In the genomic region with DNA sequence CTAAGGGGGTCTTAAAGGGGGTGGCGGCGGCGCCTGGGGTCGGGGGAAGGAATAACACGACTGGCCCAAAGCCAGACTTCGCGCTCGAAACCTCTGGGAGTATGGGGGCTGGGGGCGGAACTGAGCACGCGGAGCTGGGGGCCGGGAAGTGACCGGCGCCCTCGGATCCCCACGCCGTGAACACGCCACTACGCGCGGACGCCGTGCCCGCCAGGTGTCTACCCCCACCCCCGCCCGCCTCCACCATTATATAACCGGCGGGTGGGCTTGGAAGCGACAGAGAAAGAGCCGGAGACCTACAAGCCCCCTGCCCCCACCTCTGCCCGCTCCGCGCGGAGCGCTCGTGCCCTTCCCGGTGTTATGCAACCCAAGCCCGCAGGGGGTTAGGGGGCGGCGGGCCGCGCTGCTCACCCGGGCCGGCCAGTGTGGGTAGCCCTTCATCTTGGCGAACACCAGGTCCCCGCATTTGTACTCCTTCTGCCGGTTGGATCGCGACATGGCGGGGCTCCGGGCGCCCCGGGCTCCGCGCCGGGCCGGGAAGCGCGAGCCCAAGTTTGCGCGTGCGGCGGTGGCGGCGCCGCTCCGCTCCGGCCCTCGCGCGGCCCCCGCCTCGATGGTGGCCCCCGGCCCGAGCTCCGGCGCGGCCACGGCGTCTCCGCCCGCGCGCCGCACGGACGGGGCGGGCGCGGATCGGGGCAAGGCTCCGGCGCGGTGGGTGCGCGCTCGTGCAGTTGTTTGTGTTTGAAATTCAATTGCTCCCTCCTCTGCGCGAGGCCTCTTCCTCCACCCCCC, we compare ENCODE assay signal across 8 cellular contexts. TPM values are rescaled to one million over a fixed set of nuclear protein-coding genes. Genes with fewer than 3 reads are reported as not detected.
DNase-seq lines count a peak whose midpoint lies in the region; ATAC-seq, FAIRE-seq and TF ChIP-seq lines count a peak whose summit lies in the region.

HDGF (minus strand) TSS at position 744 of the 792 bp plus-strand sequence; CDS start at position 498, 246 bp downstream.

- peaks cover 35% of the 10 kb centered on the region for H3K4me1 ChIP-seq in A549

- H3K27me3 ChIP-seq in SU-DHL-6 (ENCODE audit: low read length), result no peaks in the 10 kb centered on the region

- H3K9me3 ChIP-seq in A549 (no peaks in the 10 kb centered on the region), SU-DHL-6 (ENCODE audit: insufficient read depth, low read length) (no peaks in the 10 kb centered on the region)

- peak in 1 of 2 experiments; percentile 14; a peak in 3 of 6 replicates for ATAC-seq in A549
- ATAC-seq in GM18511 (IDR thresholded peaks at IDR 0.05; ENCODE audit: unreplicated experiment), result peak; percentile 26
- ATAC-seq in HG03135 (IDR thresholded peaks at IDR 0.05; ENCODE audit: unreplicated experiment), result peak; percentile 19

- no peak for TF ChIP-seq RAD21 in A549 (conservative IDR thresholded peaks at IDR 0.05 in 1 of 2, IDR thresholded peaks at IDR 0.05 in 1 of 2)

- H3K4me3 ChIP-seq in A549, result peak within 1 kb of the TSS; percentile 92
- peak within 1 kb of the TSS; percentile 91 for H3K4me3 ChIP-seq in SU-DHL-6 (ENCODE audit: insufficient read depth, low read length, poor library complexity, severe bottlenecking)

- H3K27ac ChIP-seq in A549 (peak within 1 kb of the TSS; percentile 99 to 100), SU-DHL-6 (ENCODE audit: low read depth, low read length) (peak within 1 kb of the TSS; percentile 88)

- peaks cover 26% of the 10 kb centered on the region for H3F3A ChIP-seq in SU-DHL-6 (ENCODE audit: insufficient read depth)

- TF ChIP-seq CTCF in A549 (IDR thresholded peaks at IDR 0.05) (no peak), SU-DHL-6 (IDR thresholded peaks at IDR 0.05; ENCODE audit: insufficient read depth, low read length, poor library complexity, severe bottlenecking) (no peak)

- H4K20me1 ChIP-seq in SU-DHL-6 (ENCODE audit: low read depth, low read length), result no peaks in the 10 kb centered on the region; the same call in 1 of the 2 replicates

- H3K4me2 ChIP-seq in A549, result peak within 1 kb of the TSS; percentile 92
- H3K4me2 ChIP-seq in SU-DHL-6 (ENCODE audit: low read depth, low read length, poor library complexity, severe bottlenecking), result peak within 1 kb of the TSS; percentile 84

- TF ChIP-seq EP300 in A549 (IDR thresholded peaks at IDR 0.05), result no peak

- peak within 1 kb of the TSS; percentile 86 for H3K9ac ChIP-seq in SU-DHL-6 (ENCODE audit: low read length)

- DNase-seq in A549 (ENCODE audit: low read depth in 1 of 2, low spot score in 1 of 2) (peak in 1 of 2 experiments; percentile 35), cerebellum (ENCODE audit: low spot score) (peak; percentile 51), kidney tubule cell (ENCODE audit: low spot score) (peak; percentile 49), KG1 (lab: John Stamatoyannopoulos, UW) (no peak)
- peak; percentile 45 for DNase-seq in stimulated activated CD4-positive, alpha-beta T cell treated with anti-CD3 and anti-CD28 coated beads, Interleukin-4, amount 100 ng/mL, for 24 hours

- peak within 1 kb of the TSS; percentile 11 for H2AFZ ChIP-seq in SU-DHL-6 (ENCODE audit: low read depth, low read length, severe bottlenecking)

- TF ChIP-seq POLR2A in A549 (IDR thresholded peaks at IDR 0.05; ENCODE audit: low read length), result no peak; the same call in 1 of the 2 replicates

- H3K79me2 ChIP-seq in SU-DHL-6 (ENCODE audit: insufficient read depth, low read length), result peaks cover 58% of the 10 kb centered on the region

- WGBS in A549 (ENCODE audit: missing lambda C conversion rate), result 7% methylated on average over 5 of the region's 99 CpGs

- FAIRE-seq in A549 (lab: Jason Lieb, UNC), result no peak

- no peaks in the 10 kb centered on the region for H3K36me3 ChIP-seq in SU-DHL-6 (ENCODE audit: low read length)

- CTCF ChIA-PET in A549 (lab: Yijun Ruan, JAX), result interaction anchor here (0.9 to 5.4 kb wide), 18 partner anchors 8 to 144 kb away, joined by 3 to 36 read pairs (median 3); partner anchors contain the start of gene PRCC

- no peaks in the 10 kb centered on the region for H3K9me2 ChIP-seq in SU-DHL-6 (replicated peaks; ENCODE audit: insufficient read depth, low read length)

- POLR2A ChIA-PET in A549 (lab: Yijun Ruan, JAX), result interaction anchor here (0.6 to 2.8 kb wide), 5 partner anchors 9 to 23 kb away, joined by 5 to 50 read pairs (median 22); partner anchors contain the start of genes ISG20L2, METTL25B, MRPL24 and PRCC

TF ChIP-seq in A549, 52 proteins besides CTCF, POLR2A, EP300 and RAD21:
- TF ChIP-seq CEBPB (IDR thresholded peaks at IDR 0.05), result peak; percentile 78 to 84
- no peak for TF ChIP-seq BHLHE40 (IDR thresholded peaks at IDR 0.05; ENCODE audit: low read depth, low read length)
- peak in 1 of 2 experiments; percentile 88; a peak in 3 of 5 replicates for TF ChIP-seq JUN (IDR thresholded peaks at IDR 0.05)
- TF ChIP-seq, protein P1, sequence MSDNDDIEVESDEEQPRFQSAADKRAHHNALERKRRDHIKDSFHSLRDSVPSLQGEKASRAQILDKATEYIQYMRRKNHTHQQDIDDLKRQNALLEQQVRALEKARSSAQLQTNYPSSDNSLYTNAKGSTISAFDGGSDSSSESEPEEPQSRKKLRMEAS (IDR thresholded peaks at IDR 0.05), result peak; percentile 28; the same call in 1 of the 2 replicates
- peak; percentile 14; the same call in 1 of the 2 replicates for TF ChIP-seq NPAS2 (CRISPR knock-in tag; IDR thresholded peaks at IDR 0.05; ENCODE audit: borderline replicate concordance)
- TF ChIP-seq TP53 (CRISPR knock-in tag; IDR thresholded peaks at IDR 0.05), result no peak
- TF ChIP-seq, protein P2, sequence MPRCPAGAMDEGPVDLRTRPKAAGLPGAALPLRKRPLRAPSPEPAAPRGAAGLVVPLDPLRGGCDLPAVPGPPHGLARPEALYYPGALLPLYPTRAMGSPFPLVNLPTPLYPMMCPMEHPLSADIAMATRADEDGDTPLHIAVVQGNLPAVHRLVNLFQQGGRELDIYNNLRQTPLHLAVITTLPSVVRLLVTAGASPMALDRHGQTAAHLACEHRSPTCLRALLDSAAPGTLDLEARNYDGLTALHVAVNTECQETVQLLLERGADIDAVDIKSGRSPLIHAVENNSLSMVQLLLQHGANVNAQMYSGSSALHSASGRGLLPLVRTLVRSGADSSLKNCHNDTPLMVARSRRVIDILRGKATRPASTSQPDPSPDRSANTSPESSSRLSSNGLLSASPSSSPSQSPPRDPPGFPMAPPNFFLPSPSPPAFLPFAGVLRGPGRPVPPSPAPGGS (IDR thresholded peaks at IDR 0.05), result peak; percentile 76
- no peak for TF ChIP-seq RARB (CRISPR knock-in tag; IDR thresholded peaks at IDR 0.05)

RNA-seq across cellular contexts. Expression of gene HDGF, which starts in this region (rescaled TPM):
- polyA plus RNA-seq in A549 (2011; rRNA removed), result 271 and 299 TPM in 2 replicates
- 178 and 186 TPM in 2 replicates for polyA plus RNA-seq in A549 (2012; cell fraction: cytosol; rRNA removed)
- 105 and 131 TPM in 2 replicates for polyA plus RNA-seq in A549 (2012; cell fraction: nucleus; rRNA removed)
- polyA plus RNA-seq in A549 (2017; fragmentation: RNase III; extraction: RNeasy Plus Mini Kit Qiagen cat#74134 plus additional on column Dnase treatment), result 404 to 428 TPM (median 419 TPM) in 3 replicates
- 169 and 184 TPM in 2 replicates for polyA minus RNA-seq in A549 (2011; rRNA and poly(A)+ RNA removed)
- 58.7 TPM for total RNA-seq in cerebellum
